13 cellular contexts compared by ENCODE assay signal in the genomic region with DNA sequence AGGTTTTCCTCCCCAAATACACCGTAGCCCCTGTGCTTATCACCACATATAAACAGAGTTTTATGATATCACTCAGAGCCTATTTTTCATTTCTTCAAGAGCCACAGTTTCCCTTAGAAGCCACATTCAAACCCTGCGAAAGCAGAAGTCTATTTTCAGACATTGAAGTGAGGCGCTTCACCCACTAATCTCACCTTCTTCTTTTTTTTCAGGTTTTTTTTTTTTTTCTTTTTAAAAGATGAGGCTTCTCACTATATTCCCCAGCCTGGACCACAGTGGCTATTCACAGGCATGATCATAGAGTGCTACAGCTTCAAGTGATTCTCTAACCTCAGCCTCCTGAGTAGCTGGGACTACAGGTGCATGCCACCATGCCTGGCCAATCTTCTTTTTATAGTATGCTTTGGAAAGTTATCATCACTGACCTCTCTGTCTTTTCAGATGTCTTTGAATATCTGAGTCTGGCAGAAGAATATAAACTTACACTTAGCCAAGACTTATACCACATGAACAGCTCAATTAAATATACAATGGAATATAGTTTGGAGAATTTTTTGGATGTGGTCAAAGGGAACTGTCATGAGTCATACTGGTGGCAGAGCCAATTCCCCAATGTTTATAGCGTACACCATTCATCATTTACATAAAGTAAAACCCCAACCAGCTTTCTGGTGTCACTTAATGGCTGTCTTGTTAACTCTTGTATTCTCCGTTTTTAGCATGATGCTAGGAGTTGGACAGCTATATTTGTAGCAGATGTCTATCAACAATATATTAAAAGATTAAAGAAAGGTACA. TPM values are rescaled to one million over a fixed set of nuclear protein-coding genes. Genes with fewer than 3 reads are reported as not detected.
DNase-seq lines count a peak whose midpoint lies in the region; ATAC-seq and TF ChIP-seq lines count a peak whose summit lies in the region.
"Had no signal": no experiment of that assay in that cellular context is flagged by ENCODE, and none has a peak within 500 bp of the region (broad histone marks: within the 10 kb centered on the region; RNA-seq: fewer than 3 reads in every experiment).

No MANE protein-coding gene starts in this region.

- 71 to 72% methylated on average over 5 of the region's 5 CpGs for WGBS in upper lobe of left lung, 2 donors

- TF ChIP-seq POLR2A in upper lobe of left lung (IDR thresholded peaks at IDR 0.05): no peak

- TF ChIP-seq CTCF in upper lobe of left lung (IDR thresholded peaks at IDR 0.05): no peak

- H3K4me1 ChIP-seq in upper lobe of left lung: no peaks in the 10 kb centered on the region
- H3K4me1 ChIP-seq: ascending aorta, SJSA1 had no signal

- no peaks in the 10 kb centered on the region for H3K9me3 ChIP-seq in upper lobe of left lung
- H3K9me3 ChIP-seq: ascending aorta, SJSA1 had no signal

- no peak overlapping the region for H3K27ac ChIP-seq in upper lobe of left lung
- H3K27ac ChIP-seq: ascending aorta, SJSA1 had no signal

- no peak for TF ChIP-seq EP300 in upper lobe of left lung (IDR thresholded peaks at IDR 0.05)

- H3K36me3 ChIP-seq in upper lobe of left lung: no peaks in the 10 kb centered on the region
- H3K36me3 ChIP-seq: ascending aorta, SJSA1 had no signal

- peak; percentile 13 for DNase-seq in germinal center (ENCODE audit: low spot score)
- no peak for DNase-seq in activated T-cell treated with anti-CD3 and anti-CD28 coated beads, Interleukin-2, amount 50 U/mL, for 1 hour
- no peak for DNase-seq in stimulated activated CD4-positive, alpha-beta T cell treated with anti-CD3 and anti-CD28 coated beads, Interleukin-4, amount 100 ng/mL, for 4 hours
- DNase-seq in upper lobe of left lung: no peak
- no peak for DNase-seq in SW 1271 (lab: John Stamatoyannopoulos, UW)
- DNase-seq: DMS53, NCI-H2081, right cardiac atrium had no signal

- no peak overlapping the region for H3K4me3 ChIP-seq in upper lobe of left lung
- H3K4me3 ChIP-seq: ascending aorta, SJSA1 had no signal

- ATAC-seq in GM19025 (IDR thresholded peaks at IDR 0.05; ENCODE audit: low read depth, unreplicated experiment) (peak; percentile 57), HG02571 (IDR thresholded peaks at IDR 0.05; ENCODE audit: unreplicated experiment) (peak; percentile 79), HG03457 (IDR thresholded peaks at IDR 0.05; ENCODE audit: unreplicated experiment) (peak; percentile 78), upper lobe of left lung (ENCODE audit: low FRiP score in 2 of 2) (no peak)
- ATAC-seq: right cardiac atrium had no signal

- no peaks in the 10 kb centered on the region for H3K27me3 ChIP-seq in upper lobe of left lung
- H3K27me3 ChIP-seq: ascending aorta, SJSA1 had no signal

RNA-seq across cellular contexts. Expression of a gene that starts 59.7 kb away (rescaled TPM):
- 10 to 100 TPM; 54.7 to 99.8 (median 72.5) TPM for total RNA-seq in upper lobe of left lung

Comparison
In these comparisons a context has a peak if more than half of its experiments do, and no peak if none do; other contexts are left out.
1. ATAC-seq: peak in GM19025 (single experiment), HG02571 (single experiment) and HG03457 (single experiment); none in upper lobe of left lung (0 of 2).